Comparison of ENCODE assay signal across 1 cellular context in the genomic region with DNA sequence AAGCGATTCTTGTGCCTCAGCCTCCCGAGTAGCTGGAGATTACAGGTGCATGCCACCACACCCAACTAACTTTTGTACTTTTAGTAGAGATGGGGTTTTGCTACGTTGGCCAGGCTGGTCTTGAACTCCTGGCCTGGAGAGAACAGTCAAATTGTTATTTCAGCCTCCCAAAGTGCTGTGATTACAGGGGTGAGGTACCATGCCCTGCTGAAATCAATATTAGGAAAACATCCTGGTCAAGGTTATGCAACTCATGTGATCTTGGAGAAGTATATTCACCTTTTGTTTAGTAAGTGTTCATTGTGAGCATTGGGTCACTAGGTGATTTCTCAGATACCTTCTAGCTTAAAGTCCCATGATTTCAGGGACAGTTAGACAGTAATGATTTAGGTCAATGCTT.
TF ChIP-seq lines count a peak whose summit lies in the region.

No MANE protein-coding gene starts in this region.

TF ChIP-seq in WTC11, 78 proteins besides CTCF, POLR2A, EP300 and RAD21 (continued from another document):
- TF ChIP-seq, protein P1, sequence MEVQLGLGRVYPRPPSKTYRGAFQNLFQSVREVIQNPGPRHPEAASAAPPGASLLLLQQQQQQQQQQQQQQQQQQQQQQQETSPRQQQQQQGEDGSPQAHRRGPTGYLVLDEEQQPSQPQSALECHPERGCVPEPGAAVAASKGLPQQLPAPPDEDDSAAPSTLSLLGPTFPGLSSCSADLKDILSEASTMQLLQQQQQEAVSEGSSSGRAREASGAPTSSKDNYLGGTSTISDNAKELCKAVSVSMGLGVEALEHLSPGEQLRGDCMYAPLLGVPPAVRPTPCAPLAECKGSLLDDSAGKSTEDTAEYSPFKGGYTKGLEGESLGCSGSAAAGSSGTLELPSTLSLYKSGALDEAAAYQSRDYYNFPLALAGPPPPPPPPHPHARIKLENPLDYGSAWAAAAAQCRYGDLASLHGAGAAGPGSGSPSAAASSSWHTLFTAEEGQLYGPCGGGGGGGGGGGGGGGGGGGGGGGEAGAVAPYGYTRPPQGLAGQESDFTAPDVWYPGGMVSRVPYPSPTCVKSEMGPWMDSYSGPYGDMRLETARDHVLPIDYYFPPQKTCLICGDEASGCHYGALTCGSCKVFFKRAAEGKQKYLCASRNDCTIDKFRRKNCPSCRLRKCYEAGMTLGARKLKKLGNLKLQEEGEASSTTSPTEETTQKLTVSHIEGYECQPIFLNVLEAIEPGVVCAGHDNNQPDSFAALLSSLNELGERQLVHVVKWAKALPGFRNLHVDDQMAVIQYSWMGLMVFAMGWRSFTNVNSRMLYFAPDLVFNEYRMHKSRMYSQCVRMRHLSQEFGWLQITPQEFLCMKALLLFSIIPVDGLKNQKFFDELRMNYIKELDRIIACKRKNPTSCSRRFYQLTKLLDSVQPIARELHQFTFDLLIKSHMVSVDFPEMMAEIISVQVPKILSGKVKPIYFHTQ (CRISPR knock-in tag; IDR thresholded peaks at IDR 0.05): no peak
